In the genomic region with DNA sequence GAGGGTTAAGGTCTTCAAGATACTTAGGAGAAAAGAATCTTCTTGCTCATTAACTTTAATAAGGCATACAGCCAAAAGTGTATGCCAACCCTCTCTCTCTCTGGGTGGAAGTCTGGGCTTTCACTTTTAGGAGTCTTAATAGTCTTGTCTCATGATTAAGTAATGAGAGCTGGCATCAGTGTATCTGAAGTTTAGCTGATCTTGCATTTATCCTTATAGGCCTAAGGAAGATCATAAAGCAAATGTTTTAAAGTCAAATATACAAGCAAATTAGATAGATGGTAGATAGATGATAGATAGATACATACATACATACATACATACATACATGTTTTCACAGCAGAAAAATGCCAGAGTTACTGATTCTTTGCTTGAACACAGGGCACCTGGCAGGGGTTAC, we compare ENCODE assay signal across 1 cellular context.
TF ChIP-seq lines count a peak whose summit lies in the region.

No MANE protein-coding gene starts in this region.

TF ChIP-seq in HepG2, 621 proteins besides CTCF, POLR2A, EP300 and RAD21 (continued from another document):
- no peak for TF ChIP-seq ZNF761 (CRISPR knock-in tag; conservative IDR thresholded peaks at IDR 0.05)
- TF ChIP-seq, protein P1, sequence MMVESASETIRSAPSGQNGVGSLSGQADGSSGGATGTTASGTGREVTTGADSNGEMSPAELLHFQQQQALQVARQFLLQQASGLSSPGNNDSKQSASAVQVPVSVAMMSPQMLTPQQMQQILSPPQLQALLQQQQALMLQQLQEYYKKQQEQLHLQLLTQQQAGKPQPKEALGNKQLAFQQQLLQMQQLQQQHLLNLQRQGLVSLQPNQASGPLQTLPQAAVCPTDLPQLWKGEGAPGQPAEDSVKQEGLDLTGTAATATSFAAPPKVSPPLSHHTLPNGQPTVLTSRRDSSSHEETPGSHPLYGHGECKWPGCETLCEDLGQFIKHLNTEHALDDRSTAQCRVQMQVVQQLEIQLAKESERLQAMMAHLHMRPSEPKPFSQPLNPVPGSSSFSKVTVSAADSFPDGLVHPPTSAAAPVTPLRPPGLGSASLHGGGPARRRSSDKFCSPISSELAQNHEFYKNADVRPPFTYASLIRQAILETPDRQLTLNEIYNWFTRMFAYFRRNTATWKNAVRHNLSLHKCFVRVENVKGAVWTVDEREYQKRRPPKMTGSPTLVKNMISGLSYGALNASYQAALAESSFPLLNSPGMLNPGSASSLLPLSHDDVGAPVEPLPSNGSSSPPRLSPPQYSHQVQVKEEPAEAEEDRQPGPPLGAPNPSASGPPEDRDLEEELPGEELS (CRISPR knock-in tag; IDR thresholded peaks at IDR 0.05), result no peak
- no peak for TF ChIP-seq SMAD9 (CRISPR knock-in tag; IDR thresholded peaks at IDR 0.05)
- TF ChIP-seq ZNF441 (CRISPR knock-in tag; IDR thresholded peaks at IDR 0.05; ENCODE audit: borderline replicate concordance), result no peak
- TF ChIP-seq, protein P2, sequence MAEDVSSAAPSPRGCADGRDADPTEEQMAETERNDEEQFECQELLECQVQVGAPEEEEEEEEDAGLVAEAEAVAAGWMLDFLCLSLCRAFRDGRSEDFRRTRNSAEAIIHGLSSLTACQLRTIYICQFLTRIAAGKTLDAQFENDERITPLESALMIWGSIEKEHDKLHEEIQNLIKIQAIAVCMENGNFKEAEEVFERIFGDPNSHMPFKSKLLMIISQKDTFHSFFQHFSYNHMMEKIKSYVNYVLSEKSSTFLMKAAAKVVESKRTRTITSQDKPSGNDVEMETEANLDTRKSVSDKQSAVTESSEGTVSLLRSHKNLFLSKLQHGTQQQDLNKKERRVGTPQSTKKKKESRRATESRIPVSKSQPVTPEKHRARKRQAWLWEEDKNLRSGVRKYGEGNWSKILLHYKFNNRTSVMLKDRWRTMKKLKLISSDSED (CRISPR knock-in tag; IDR thresholded peaks at IDR 0.05), result no peak
- no peak for TF ChIP-seq ZSCAN12 (CRISPR knock-in tag; IDR thresholded peaks at IDR 0.05)
- TF ChIP-seq, protein P3, sequence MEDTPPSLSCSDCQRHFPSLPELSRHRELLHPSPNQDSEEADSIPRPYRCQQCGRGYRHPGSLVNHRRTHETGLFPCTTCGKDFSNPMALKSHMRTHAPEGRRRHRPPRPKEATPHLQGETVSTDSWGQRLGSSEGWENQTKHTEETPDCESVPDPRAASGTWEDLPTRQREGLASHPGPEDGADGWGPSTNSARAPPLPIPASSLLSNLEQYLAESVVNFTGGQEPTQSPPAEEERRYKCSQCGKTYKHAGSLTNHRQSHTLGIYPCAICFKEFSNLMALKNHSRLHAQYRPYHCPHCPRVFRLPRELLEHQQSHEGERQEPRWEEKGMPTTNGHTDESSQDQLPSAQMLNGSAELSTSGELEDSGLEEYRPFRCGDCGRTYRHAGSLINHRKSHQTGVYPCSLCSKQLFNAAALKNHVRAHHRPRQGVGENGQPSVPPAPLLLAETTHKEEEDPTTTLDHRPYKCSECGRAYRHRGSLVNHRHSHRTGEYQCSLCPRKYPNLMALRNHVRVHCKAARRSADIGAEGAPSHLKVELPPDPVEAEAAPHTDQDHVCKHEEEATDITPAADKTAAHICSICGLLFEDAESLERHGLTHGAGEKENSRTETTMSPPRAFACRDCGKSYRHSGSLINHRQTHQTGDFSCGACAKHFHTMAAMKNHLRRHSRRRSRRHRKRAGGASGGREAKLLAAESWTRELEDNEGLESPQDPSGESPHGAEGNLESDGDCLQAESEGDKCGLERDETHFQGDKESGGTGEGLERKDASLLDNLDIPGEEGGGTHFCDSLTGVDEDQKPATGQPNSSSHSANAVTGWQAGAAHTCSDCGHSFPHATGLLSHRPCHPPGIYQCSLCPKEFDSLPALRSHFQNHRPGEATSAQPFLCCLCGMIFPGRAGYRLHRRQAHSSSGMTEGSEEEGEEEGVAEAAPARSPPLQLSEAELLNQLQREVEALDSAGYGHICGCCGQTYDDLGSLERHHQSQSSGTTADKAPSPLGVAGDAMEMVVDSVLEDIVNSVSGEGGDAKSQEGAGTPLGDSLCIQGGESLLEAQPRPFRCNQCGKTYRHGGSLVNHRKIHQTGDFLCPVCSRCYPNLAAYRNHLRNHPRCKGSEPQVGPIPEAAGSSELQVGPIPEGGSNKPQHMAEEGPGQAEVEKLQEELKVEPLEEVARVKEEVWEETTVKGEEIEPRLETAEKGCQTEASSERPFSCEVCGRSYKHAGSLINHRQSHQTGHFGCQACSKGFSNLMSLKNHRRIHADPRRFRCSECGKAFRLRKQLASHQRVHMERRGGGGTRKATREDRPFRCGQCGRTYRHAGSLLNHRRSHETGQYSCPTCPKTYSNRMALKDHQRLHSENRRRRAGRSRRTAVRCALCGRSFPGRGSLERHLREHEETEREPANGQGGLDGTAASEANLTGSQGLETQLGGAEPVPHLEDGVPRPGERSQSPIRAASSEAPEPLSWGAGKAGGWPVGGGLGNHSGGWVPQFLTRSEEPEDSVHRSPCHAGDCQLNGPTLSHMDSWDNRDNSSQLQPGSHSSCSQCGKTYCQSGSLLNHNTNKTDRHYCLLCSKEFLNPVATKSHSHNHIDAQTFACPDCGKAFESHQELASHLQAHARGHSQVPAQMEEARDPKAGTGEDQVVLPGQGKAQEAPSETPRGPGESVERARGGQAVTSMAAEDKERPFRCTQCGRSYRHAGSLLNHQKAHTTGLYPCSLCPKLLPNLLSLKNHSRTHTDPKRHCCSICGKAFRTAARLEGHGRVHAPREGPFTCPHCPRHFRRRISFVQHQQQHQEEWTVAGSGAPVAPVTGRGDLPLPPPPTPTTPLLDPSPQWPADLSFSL (CRISPR knock-in tag; IDR thresholded peaks at IDR 0.05), result no peak
- TF ChIP-seq MAFF (IDR thresholded peaks at IDR 0.05; ENCODE audit: low read depth, low read length), result peak; percentile 86
- TF ChIP-seq ZNF350 (CRISPR knock-in tag; IDR thresholded peaks at IDR 0.05; ENCODE audit: borderline replicate concordance, low read depth), result no peak
